In genomic region chr6:4253604-4254211, GRCh38 we compare ENCODE assay signal across 9 cellular contexts.
DNase-seq lines count a peak whose midpoint lies in the region; FAIRE-seq and TF ChIP-seq lines count a peak whose summit lies in the region.
"Had no signal": no experiment of that assay in that cellular context is flagged by ENCODE, and none has a peak within 500 bp of the region (broad histone marks: within the 10 kb centered on the region; RNA-seq: fewer than 3 reads in every experiment).

No MANE protein-coding gene starts in this region.

- H3K9me3 ChIP-seq in ascending aorta, result no peaks in the 10 kb centered on the region
- H3K9me3 ChIP-seq in kidney (ENCODE audit: control insufficient read depth in 1 of 2, low read length in 2 of 2), result no peaks in the 10 kb centered on the region
- H3K9me3 ChIP-seq in thyroid gland, result no peaks in the 10 kb centered on the region
- no peaks in the 10 kb centered on the region for H3K9me3 ChIP-seq in ovary

- no peak overlapping the region for H3K4me3 ChIP-seq in ascending aorta
- H3K4me3 ChIP-seq in kidney (ENCODE audit: low read length in 2 of 2), result no peak overlapping the region
- H3K4me3 ChIP-seq in thyroid gland (replicated peaks in 1 of 3), result no peak overlapping the region
- H3K4me3 ChIP-seq in ovary, result no peak overlapping the region

- H3K36me3 ChIP-seq in ascending aorta, result no peaks in the 10 kb centered on the region
- no peaks in the 10 kb centered on the region for H3K36me3 ChIP-seq in kidney (ENCODE audit: control insufficient read depth in 1 of 2, insufficient read depth in 2 of 2, low read length in 2 of 2)
- H3K36me3 ChIP-seq in thyroid gland, result no peaks in the 10 kb centered on the region
- no peaks in the 10 kb centered on the region for H3K36me3 ChIP-seq in ovary

- no peaks in the 10 kb centered on the region for H3K27me3 Mint-ChIP-seq in activated CD4-positive, alpha-beta T cell treated with anti-CD3 and anti-CD28 coated beads, Interleukin-2, amount 10 ng/mL, durations not matched to agents 24 days and 14 days

- H3K36me3 Mint-ChIP-seq in activated CD4-positive, alpha-beta T cell treated with anti-CD3 and anti-CD28 coated beads, Interleukin-2, amount 10 ng/mL, durations not matched to agents 24 days and 14 days (ENCODE audit: low read depth), result no peaks in the 10 kb centered on the region

- TF ChIP-seq EP300 in ovary (IDR thresholded peaks at IDR 0.05), result no peak

- H3K4me3 Mint-ChIP-seq in activated CD4-positive, alpha-beta T cell treated with anti-CD3 and anti-CD28 coated beads, Interleukin-2, amount 10 ng/mL, durations not matched to agents 24 days and 14 days, result no peak overlapping the region
- H3K4me3 Mint-ChIP-seq: B cell had no signal

- no peak overlapping the region for H3K9ac ChIP-seq in kidney (ENCODE audit: low read length in 2 of 2)

- intact Hi-C loops in ascending aorta (cut with DNase I) (no loop called here), kidney (cut with DNase I) (no loop called here), thyroid gland (cut with DNase I) (no loop called here), ovary (cut with DNase I) (no loop called here)
- intact Hi-C loops in activated CD4-positive, alpha-beta T cell treated with anti-CD3 and anti-CD28 coated beads, Interleukin-2, amount 10 ng/mL, durations not matched to agents 24 days and 14 days (cut with micrococcal nuclease), result no loop called here

- 4 to 13% methylated on average over 5 of the region's 5 CpGs for WGBS in thyroid gland, 2 donors
- 3 to 7% (median 3%) methylated on average over 5 of the region's 5 CpGs for WGBS in ovary, 3 donors

- TF ChIP-seq CTCF in ascending aorta (IDR thresholded peaks at IDR 0.05) (peak in 2 of 3 experiments; percentile 21 to 41), kidney (IDR thresholded peaks at IDR 0.05; ENCODE audit: borderline replicate concordance, extremely low read depth, insufficient read depth) (peak; percentile 16), thyroid gland (IDR thresholded peaks at IDR 0.05) (peak; percentile 18 to 80 (median 69)), ovary (IDR thresholded peaks at IDR 0.05) (no peak)

- TF ChIP-seq POLR2A in thyroid gland (IDR thresholded peaks at IDR 0.05) (no peak), ovary (IDR thresholded peaks at IDR 0.05) (no peak)

- FAIRE-seq in kidney (lab: Jason Lieb, UNC), result no peak

- DNase-seq in NCI-H1092 treated with DMSO at 0.1 percent for 48 hours (lab: John Stamatoyannopoulos, UW) (peak; percentile 9), NCI-H1092 (lab: John Stamatoyannopoulos, UW) (no peak), ascending aorta (ENCODE audit: low spot score in 2 of 2) (no peak), kidney (no peak), thyroid gland (peak; percentile 61 to 64), ovary (no peak)
- no peak for DNase-seq in NK-92 treated with Interleukin-12 subunit alpha and Interleukin-12 subunit beta, amount 100 ng/mL, for 24 hours (lab: John Stamatoyannopoulos, UW)
- no peak for DNase-seq in activated CD4-positive, alpha-beta T cell treated with anti-CD3 and anti-CD28 coated beads, Interleukin-2, amount 10 ng/mL, durations not matched to agents 24 days and 14 days

- no peak overlapping the region for H3K27ac ChIP-seq in ascending aorta
- H3K27ac ChIP-seq in kidney (ENCODE audit: low read depth in 2 of 2, low read length in 2 of 2), result no peak overlapping the region
- H3K27ac ChIP-seq in thyroid gland, result peak overlapping the region in 2 of 3 donors; percentile 33 to 36
- no peak overlapping the region for H3K27ac ChIP-seq in ovary

- peaks cover 3% of the 10 kb centered on the region for H3K9me3 Mint-ChIP-seq in activated CD4-positive, alpha-beta T cell treated with anti-CD3 and anti-CD28 coated beads, Interleukin-2, amount 10 ng/mL, durations not matched to agents 24 days and 14 days

- H3K27ac Mint-ChIP-seq in activated CD4-positive, alpha-beta T cell treated with anti-CD3 and anti-CD28 coated beads, Interleukin-2, amount 10 ng/mL, durations not matched to agents 24 days and 14 days, result no peak overlapping the region
- H3K27ac Mint-ChIP-seq: B cell had no signal

- H3K27me3 ChIP-seq in ascending aorta, result no peaks in the 10 kb centered on the region
- H3K27me3 ChIP-seq in thyroid gland, result no peaks in the 10 kb centered on the region
- H3K27me3 ChIP-seq in ovary, result no peaks in the 10 kb centered on the region

- H3K4me1 Mint-ChIP-seq in activated CD4-positive, alpha-beta T cell treated with anti-CD3 and anti-CD28 coated beads, Interleukin-2, amount 10 ng/mL, durations not matched to agents 24 days and 14 days, result no peaks in the 10 kb centered on the region
- H3K4me1 Mint-ChIP-seq: B cell had no signal

- H3K4me1 ChIP-seq in ascending aorta (no peaks in the 10 kb centered on the region), kidney (ENCODE audit: control insufficient read depth in 1 of 2, insufficient read depth in 1 of 2, low read depth in 1 of 2, low read length in 2 of 2) (peaks cover 0 to 3% of the 10 kb centered on the region in 2 donors), thyroid gland (peaks cover 12 to 14% of the 10 kb centered on the region in 2 donors), ovary (ENCODE audit: insufficient read depth) (peaks cover 3% of the 10 kb centered on the region)

Comparison
In these comparisons a context has a peak if more than half of its experiments do, and no peak if none do; other contexts are left out.
1. DNase-seq: peak in NCI-H1092 treated with DMSO at 0.1 percent for 48 hours (single experiment) and thyroid gland (2 of 2); none in NCI-H1092 (single experiment), ascending aorta (0 of 2), kidney (single experiment), NK-92 treated with Interleukin-12 subunit alpha and Interleukin-12 subunit beta, amount 100 ng/mL, for 24 hours (single experiment), activated CD4-positive, alpha-beta T cell treated with anti-CD3 and anti-CD28 coated beads, Interleukin-2, amount 10 ng/mL, durations not matched to agents 24 days and 14 days (single experiment) and ovary (0 of 5).
2. H3K27ac ChIP-seq: peak in thyroid gland (2 of 3); none in ascending aorta (0 of 2), kidney (0 of 2) and ovary (0 of 2).
3. CTCF ChIP-seq: peak in ascending aorta (2 of 3), kidney (single experiment) and thyroid gland (6 of 6); none in ovary (0 of 3).